1 cellular context compared by ENCODE assay signal in genomic region chr1:208163542-208163941, GRCh38.
TF ChIP-seq lines count a peak whose summit lies in the region.

No MANE protein-coding gene starts in this region.

TF ChIP-seq in SK-N-SH, 30 proteins besides CTCF, POLR2A, EP300 and RAD21 (continued from another document):
- TF ChIP-seq SIN3A (IDR thresholded peaks at IDR 0.05; ENCODE audit: borderline replicate concordance, low read depth, low read length), result no peak
- TF ChIP-seq EZH2phosphoT487 (IDR thresholded peaks at IDR 0.05; ENCODE audit: borderline replicate concordance, low read depth), result no peak
- no peak for TF ChIP-seq RXRA (IDR thresholded peaks at IDR 0.05; ENCODE audit: borderline replicate concordance, low read depth)
- TF ChIP-seq GABPA (IDR thresholded peaks at IDR 0.05; ENCODE audit: low read depth), result no peak
- no peak for TF ChIP-seq IRF3 (IDR thresholded peaks at IDR 0.05; ENCODE audit: low read depth, low read length)
- no peak for TF ChIP-seq MAX (IDR thresholded peaks at IDR 0.05; ENCODE audit: low read depth)
- TF ChIP-seq MXI1 (IDR thresholded peaks at IDR 0.05; ENCODE audit: low read depth, low read length), result no peak
